18 cellular contexts compared by ENCODE assay signal in the genomic region with DNA sequence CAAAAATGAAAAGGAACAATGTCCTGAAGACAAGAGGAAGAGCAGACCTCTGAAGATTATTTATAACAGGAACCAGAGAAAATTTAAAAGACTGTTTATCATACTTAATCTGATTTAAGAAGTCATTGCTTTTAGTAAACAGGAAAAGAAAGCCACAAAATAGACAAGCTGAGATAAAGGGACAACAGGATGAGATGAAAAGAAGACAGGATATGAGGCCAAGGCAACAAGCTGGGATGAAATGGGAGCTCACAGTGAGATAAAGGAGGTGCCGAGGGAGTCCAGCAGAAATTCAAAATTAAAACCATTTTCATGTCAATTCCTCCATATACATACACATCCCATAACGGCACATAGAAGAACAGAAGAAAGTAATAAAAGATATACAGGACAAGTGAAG.
DNase-seq lines count a peak whose midpoint lies in the region; ATAC-seq and TF ChIP-seq lines count a peak whose summit lies in the region.
"Had no signal": no experiment of that assay in that cellular context is flagged by ENCODE, and none has a peak within 500 bp of the region (broad histone marks: within the 10 kb centered on the region; RNA-seq: fewer than 3 reads in every experiment).

No MANE protein-coding gene starts in this region.

- H2BK12ac ChIP-seq in mesenchymal stem cell (ENCODE audit: low read length in 2 of 2): no peak overlapping the region

- H3K4me3 ChIP-seq in left ventricle myocardium inferior: no peak overlapping the region
- no peak overlapping the region for H3K4me3 ChIP-seq in right cardiac atrium (ENCODE audit: low read length)
- no peak overlapping the region for H3K4me3 ChIP-seq in mesenchymal stem cell (ENCODE audit: insufficient read depth in 1 of 2, low read depth in 1 of 2, low read length in 2 of 2)
- H3K4me3 ChIP-seq in smooth muscle cell: no peak overlapping the region
- H3K4me3 ChIP-seq: A549, BLaER1, GM23338 had no signal

- H3K27me3 ChIP-seq in left ventricle myocardium inferior (ENCODE audit: low read depth): no peaks in the 10 kb centered on the region
- no peaks in the 10 kb centered on the region for H3K27me3 ChIP-seq in right cardiac atrium (ENCODE audit: control insufficient read depth, insufficient read depth)
- H3K27me3 ChIP-seq in mesenchymal stem cell (ENCODE audit: control insufficient read depth in 1 of 2, insufficient read depth in 1 of 2, low read length in 2 of 2): no peaks in the 10 kb centered on the region
- H3K27me3 ChIP-seq in smooth muscle cell (ENCODE audit: low read depth): no peaks in the 10 kb centered on the region
- H3K27me3 ChIP-seq: BLaER1 had no signal

- no peak for ATAC-seq in right cardiac atrium
- ATAC-seq in GM18498 (IDR thresholded peaks at IDR 0.05; ENCODE audit: unreplicated experiment): no peak
- ATAC-seq: A549, GM23338, HCT116, HepG2 had no signal

- H3F3A ChIP-seq in smooth muscle cell (ENCODE audit: low read depth): peaks cover 15% of the 10 kb centered on the region

- H4K91ac ChIP-seq in mesenchymal stem cell (ENCODE audit: low read length): no peak overlapping the region

- no peak overlapping the region for H3K4ac ChIP-seq in mesenchymal stem cell (ENCODE audit: low read depth in 1 of 2, low read length in 2 of 2)

- H3K4me1 ChIP-seq in left ventricle myocardium inferior (peaks cover 43% of the 10 kb centered on the region), right cardiac atrium (ENCODE audit: control insufficient read depth, insufficient read depth, low read length) (peaks cover 5% of the 10 kb centered on the region), mesenchymal stem cell (ENCODE audit: control insufficient read depth, insufficient read depth, low read depth, low read length) (peaks cover 2% of the 10 kb centered on the region), smooth muscle cell (ENCODE audit: low read depth) (peaks cover 17% of the 10 kb centered on the region)
- H3K4me1 ChIP-seq: A549, BLaER1 had no signal

- no peak overlapping the region for H3K18ac ChIP-seq in mesenchymal stem cell (ENCODE audit: low read depth in 1 of 2, low read length in 2 of 2)

- peaks cover 33% of the 10 kb centered on the region for H3K79me2 ChIP-seq in smooth muscle cell (ENCODE audit: low read depth)

- H3K79me1 ChIP-seq in mesenchymal stem cell (replicated peaks; ENCODE audit: low read length, poor library complexity, severe bottlenecking): peaks cover 14% of the 10 kb centered on the region

- H3K4me2 ChIP-seq in mesenchymal stem cell (ENCODE audit: low read length, poor library complexity, severe bottlenecking): no peak overlapping the region
- peak overlapping the region; percentile 25 for H3K4me2 ChIP-seq in smooth muscle cell
- H3K4me2 ChIP-seq: A549, BLaER1, GM23338 had no signal

- H2BK120ac ChIP-seq in mesenchymal stem cell (ENCODE audit: low read depth, low read length): no peak overlapping the region

- WGBS in right cardiac atrium: 59% methylated on average over 2 of the region's 2 CpGs
- WGBS in mesenchymal stem cell: no CpG with 5 or more reads among the region's 2 CpGs
- WGBS in smooth muscle cell (ENCODE audit: low lambda C conversion rate): 44% methylated on average over 2 of the region's 2 CpGs

- no peaks in the 10 kb centered on the region for H3K9me3 ChIP-seq in left ventricle myocardium inferior (replicated peaks)
- no peaks in the 10 kb centered on the region for H3K9me3 ChIP-seq in right cardiac atrium (ENCODE audit: control insufficient read depth, low read length)
- no peaks in the 10 kb centered on the region for H3K9me3 ChIP-seq in mesenchymal stem cell (ENCODE audit: control insufficient read depth, low read length)
- H3K9me3 ChIP-seq in smooth muscle cell (replicated peaks; ENCODE audit: low read depth): no peaks in the 10 kb centered on the region
- H3K9me3 ChIP-seq: A549, BLaER1 had no signal

- no peaks in the 10 kb centered on the region for H3K36me3 ChIP-seq in left ventricle myocardium inferior
- H3K36me3 ChIP-seq in mesenchymal stem cell (ENCODE audit: control insufficient read depth in 1 of 2, insufficient read depth in 2 of 2, low read depth in 1 of 2, low read length in 2 of 2): peaks cover 0 to 9% of the 10 kb centered on the region in 2 experiments
- no peaks in the 10 kb centered on the region for H3K36me3 ChIP-seq in smooth muscle cell (ENCODE audit: low read depth)
- H3K36me3 ChIP-seq: BLaER1 had no signal

- TF ChIP-seq CTCF in left ventricle myocardium inferior (IDR thresholded peaks at IDR 0.05; ENCODE audit: borderline replicate concordance) (no peak), smooth muscle cell (IDR thresholded peaks at IDR 0.05; ENCODE audit: borderline replicate concordance, insufficient read depth, poor library complexity, severe bottlenecking) (no peak)

- H3K27ac ChIP-seq in left ventricle myocardium inferior (replicated peaks): peak overlapping the region; percentile 4
- H3K27ac ChIP-seq in right cardiac atrium (ENCODE audit: low read length): no peak overlapping the region
- no peak overlapping the region for H3K27ac ChIP-seq in mesenchymal stem cell (ENCODE audit: low read length, poor library complexity, severe bottlenecking)
- H3K27ac ChIP-seq in smooth muscle cell (ENCODE audit: low read depth): peak overlapping the region; percentile 64
- H3K27ac ChIP-seq: 22Rv1, A549, BLaER1 had no signal

- H4K8ac ChIP-seq in mesenchymal stem cell (ENCODE audit: low read length): no peak overlapping the region

- H3K9ac ChIP-seq in mesenchymal stem cell (ENCODE audit: low read length) (no peak overlapping the region), smooth muscle cell (ENCODE audit: low read depth) (no peak overlapping the region)
- H3K9ac ChIP-seq: BLaER1 had no signal

- DNase-seq in left ventricle myocardium inferior (no peak), right cardiac atrium (no peak), mesenchymal stem cell (peak; percentile 45), smooth muscle cell (lab: John Stamatoyannopoulos, UW; ENCODE audit: unreplicated experiment) (no peak), NCI-H82 (lab: John Stamatoyannopoulos, UW) (no peak), NCI-H774 (lab: John Stamatoyannopoulos, UW) (no peak)
- DNase-seq: CD4-positive, alpha-beta memory T cell; DMS153; DMS79; GDM1; HFFc6 had no signal

- no peak overlapping the region for H3K23ac ChIP-seq in mesenchymal stem cell (ENCODE audit: low read length in 2 of 2)

- H2AK5ac ChIP-seq in mesenchymal stem cell (ENCODE audit: low read length, severe bottlenecking): no peak overlapping the region

- H2BK5ac ChIP-seq in mesenchymal stem cell (ENCODE audit: low read depth, low read length, poor library complexity, severe bottlenecking): no peak overlapping the region

- no peak overlapping the region for H2BK15ac ChIP-seq in mesenchymal stem cell (ENCODE audit: low read depth, poor library complexity, severe bottlenecking)

- H4K20me1 ChIP-seq in smooth muscle cell (ENCODE audit: low read depth): peaks cover 4% of the 10 kb centered on the region
- H4K20me1 ChIP-seq: BLaER1 had no signal

- no peak overlapping the region for H2AFZ ChIP-seq in mesenchymal stem cell (ENCODE audit: low read depth, low read length)
- H2AFZ ChIP-seq in smooth muscle cell (ENCODE audit: low read depth): no peak overlapping the region
- H2AFZ ChIP-seq: GM23338 had no signal

- intact Hi-C loops in left ventricle myocardium inferior (cut with micrococcal nuclease): no loop called here
- intact Hi-C loops in right cardiac atrium (cut with DNase I): no loop called here

- H3K14ac ChIP-seq in mesenchymal stem cell (ENCODE audit: low read length in 2 of 2): no peak overlapping the region

Comparison
In these comparisons a context has a peak if more than half of its experiments do, and no peak if none do; other contexts are left out.
1. H3K27ac ChIP-seq: peak in left ventricle myocardium inferior (single experiment) and smooth muscle cell (single experiment); none in right cardiac atrium (single experiment) and mesenchymal stem cell (single experiment).